ENCODE assay signal across 14 cellular contexts in the genomic region with DNA sequence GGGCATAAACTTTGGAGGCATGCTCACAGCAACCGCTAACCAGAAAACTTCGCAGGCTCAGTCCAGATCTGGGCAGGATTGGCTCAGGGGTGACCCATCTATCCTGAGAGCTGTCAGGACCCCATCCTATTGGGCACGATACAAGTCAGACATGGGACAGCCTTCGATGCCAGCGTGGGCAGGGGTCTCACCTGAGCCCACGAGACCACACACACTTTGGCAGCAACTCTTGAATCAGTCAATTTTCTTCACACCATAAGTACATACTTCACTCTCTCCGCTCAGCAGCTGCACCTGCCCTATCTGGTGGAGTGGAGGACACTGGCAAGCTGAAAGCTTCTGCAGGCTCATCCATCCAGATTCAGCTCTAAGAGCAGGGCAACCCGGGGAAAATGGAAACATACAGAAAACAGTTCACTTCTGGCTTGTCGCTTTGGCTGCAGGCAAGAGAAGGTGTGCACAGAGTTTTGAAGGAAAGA. TPM values are rescaled to one million over a fixed set of nuclear protein-coding genes. Genes with fewer than 3 reads are reported as not detected.
A peak's percentile ranks its signal among the peaks of the same experiment; 100 is the strongest.
DNase-seq lines count a peak whose midpoint lies in the region; ATAC-seq and TF ChIP-seq lines count a peak whose summit lies in the region.
"Had no signal": no experiment of that assay in that cellular context is flagged by ENCODE, and none has a peak within 500 bp of the region (broad histone marks: within the 10 kb centered on the region; RNA-seq: fewer than 3 reads in every experiment).

No MANE protein-coding gene starts in this region.

- H3K4me1 ChIP-seq in BE2C: peaks cover 19% of the 10 kb centered on the region
- peaks cover 63% of the 10 kb centered on the region for H3K4me1 ChIP-seq in psoas muscle
- H3K4me1 ChIP-seq in PC-3 (ENCODE audit: insufficient read depth, low read length): peaks cover 30% of the 10 kb centered on the region
- H3K4me1 ChIP-seq: uterus had no signal

- WGBS in psoas muscle, 3 donors: 44 to 60% (median 51%) methylated on average over 9 of the region's 9 CpGs

- POLR2A ChIA-PET in PC-3 (lab: Charles Lee; ENCODE audit: unreplicated experiment): no interaction called here

- no peaks in the 10 kb centered on the region for H3K27me3 ChIP-seq in BE2C
- no peaks in the 10 kb centered on the region for H3K27me3 ChIP-seq in dorsolateral prefrontal cortex
- H3K27me3 ChIP-seq in psoas muscle (ENCODE audit: insufficient read depth in 3 of 3, low read length in 2 of 3): no peaks in the 10 kb centered on the region
- H3K27me3 ChIP-seq in PC-3 (ENCODE audit: low read length): no peaks in the 10 kb centered on the region
- H3K27me3 ChIP-seq: uterus had no signal

- no peaks in the 10 kb centered on the region for H4K20me1 ChIP-seq in PC-3 (ENCODE audit: low read length)

- BruUV-seq in PC-3 (replicated peaks; lab: Mats Ljungman, UMichigan): no TSS peak

- H3K4me3 ChIP-seq in BE2C (ENCODE audit: low read depth, low read length): 0 out of 2 replicates have a peak overlapping the region, but pooled peaks have one; percentile 5
- peak overlapping the region in 48 of 59 donors; percentile 4 to 65 (median 33) for H3K4me3 ChIP-seq in dorsolateral prefrontal cortex
- peak overlapping the region; percentile 56 for H3K4me3 ChIP-seq in psoas muscle
- H3K4me3 ChIP-seq in PC-3 (ENCODE audit: low read length): no peak overlapping the region
- H3K4me3 ChIP-seq: uterus had no signal

- no peak for DNase-seq in BE2C
- peak; percentile 67 for DNase-seq in NCI-H1092 treated with DMSO at 0.1 percent for 48 hours (lab: John Stamatoyannopoulos, UW)
- no peak for DNase-seq in dorsolateral prefrontal cortex
- DNase-seq in psoas muscle: no peak
- DNase-seq in activated naive CD4-positive, alpha-beta T cell treated with Interleukin-2 at 50 U/mL for 16 hours: no peak
- DNase-seq in COLO829 (ENCODE audit: low spot score): no peak
- no peak for DNase-seq in PC-3
- DNase-seq: activated CD8-positive, alpha-beta memory T cell treated with anti-CD3 and anti-CD28 coated beads for 24 hours; activated effector memory CD4-positive, alpha-beta T cell treated with Interleukin-2 at 50 U/mL for 16 hours; GOT3; mesendoderm; MV-4-11; uterus had no signal

- H3K9me3 ChIP-seq in BE2C (no peaks in the 10 kb centered on the region), psoas muscle (no peaks in the 10 kb centered on the region), PC-3 (ENCODE audit: low read length) (no peaks in the 10 kb centered on the region)
- H3K9me3 ChIP-seq: uterus had no signal

- ATAC-seq in psoas muscle: peak; percentile 27 to 53 (median 32)
- no peak for ATAC-seq in HG03196 (IDR thresholded peaks at IDR 0.05; ENCODE audit: unreplicated experiment)
- no peak for ATAC-seq in PC-3

- no peaks in the 10 kb centered on the region for H3F3A ChIP-seq in PC-3 (ENCODE audit: low read length, unreplicated experiment)

- CTCF ChIA-PET in PC-3 (lab: Charles Lee): no interaction called here

- H3K9me2 ChIP-seq in PC-3 (replicated peaks; ENCODE audit: low read length): no peaks in the 10 kb centered on the region

- no peak overlapping the region for H3K9ac ChIP-seq in PC-3 (ENCODE audit: low read length)

- intact Hi-C loops in dorsolateral prefrontal cortex (cut with DNase I): loop anchor here in 1 of 2 donors (5.0 kb wide), 1 partner anchor 43 kb away; no protein-coding TSS in a partner anchor
- intact Hi-C loops in psoas muscle (cut with DNase I): no loop called here
- intact Hi-C loops in PC-3 (cut with micrococcal nuclease): no loop called here

- peaks cover 71% of the 10 kb centered on the region for H3K79me2 ChIP-seq in PC-3 (ENCODE audit: low read length)

- TF ChIP-seq CTCF in BE2C (IDR thresholded peaks at IDR 0.05; ENCODE audit: low read depth, low read length): no peak
- no peak for TF ChIP-seq CTCF in dorsolateral prefrontal cortex (IDR thresholded peaks at IDR 0.05 in 54 of 56, conservative IDR thresholded peaks at IDR 0.05 in 2 of 56; ENCODE audit: low read depth in 1 of 56, partially characterized antibody in 56 of 56)
- TF ChIP-seq CTCF in psoas muscle (IDR thresholded peaks at IDR 0.05): no peak
- no peak for TF ChIP-seq CTCF in PC-3 (conservative IDR thresholded peaks at IDR 0.05; ENCODE audit: low read depth, low read length)

- no peak overlapping the region for H3K4me2 ChIP-seq in PC-3 (ENCODE audit: low read length)

- H3K27ac ChIP-seq in dorsolateral prefrontal cortex: peak overlapping the region in 25 of 59 donors; percentile 4 to 75 (median 40)
- H3K27ac ChIP-seq in psoas muscle: peak overlapping the region; percentile 83
- H3K27ac ChIP-seq in PC-3 (ENCODE audit: low read length): no peak overlapping the region
- H3K27ac ChIP-seq: uterus had no signal

- no peak overlapping the region for H2AFZ ChIP-seq in PC-3 (ENCODE audit: low read length)

- H3K36me3 ChIP-seq in BE2C (no peaks in the 10 kb centered on the region; the same call in 1 of the 2 replicates), psoas muscle (ENCODE audit: insufficient read depth in 1 of 2, low read depth in 1 of 2) (no peaks in the 10 kb centered on the region), PC-3 (ENCODE audit: low read depth, low read length) (no peaks in the 10 kb centered on the region)
- H3K36me3 ChIP-seq: uterus had no signal

RNA-seq across cellular contexts. Expression of gene ZFHX3, which starts 48.3 kb away (rescaled TPM):
- polyA plus RNA-seq in BE2C (2012; ENCODE audit: insufficient read depth, insufficient read length, low read depth): 14.5 TPM
- total RNA-seq in dorsolateral prefrontal cortex: 10 to 100 TPM in 109 of 120 experiments, 1 to 10 TPM in 11; 7.3 to 24.4 (median 13.4) TPM
- 10 to 100 TPM; 10.6 to 36.9 (median 26.2) TPM for total RNA-seq in psoas muscle
- 10 to 100 TPM in 1 of 3 donors, 1 to 10 TPM in 2; 3.3 to 11.5 (median 5.2) TPM for polyA plus RNA-seq in psoas muscle
- total RNA-seq in PC-3 (2014; rRNA removed): 3.5 and 4.5 TPM in 2 replicates

Comparison
In these comparisons a context has a peak if more than half of its experiments do, and no peak if none do; other contexts are left out.
1. ATAC-seq: peak in psoas muscle (4 of 4); none in HG03196 (single experiment) and PC-3 (single experiment).